ENCODE assay signal across 23 cellular contexts in genomic region chr5:6554812-6555211, GRCh38.
"Had no signal": no experiment of that assay in that cellular context is flagged by ENCODE, and none has a peak within 500 bp of the region (broad histone marks: within the 10 kb centered on the region; RNA-seq: fewer than 3 reads in every experiment).

No MANE protein-coding gene starts in this region.

- H3K36me3 ChIP-seq: left lung, neutrophil, right lobe of liver, tibial artery, upper lobe of left lung had no signal

- FAIRE-seq: endometrium, frontal cortex, kidney, small intestine, urothelium cell line had no signal

- H3K4me3 ChIP-seq: coronary artery, left lung, mucosa of descending colon, right lobe of liver, testis, tibial artery, upper lobe of left lung had no signal

- H3K9me3 ChIP-seq: left lung, mucosa of descending colon, neutrophil, right lobe of liver, testis, tibial artery, upper lobe of left lung had no signal

- H3K4me1 ChIP-seq: left lung, parathyroid adenoma, right lobe of liver, testis, upper lobe of left lung had no signal

- H3K27ac ChIP-seq: coronary artery, left lung, neutrophil, parathyroid adenoma, right lobe of liver, testis, tibial artery, upper lobe of left lung had no signal

- H3K27me3 ChIP-seq: neutrophil, right lobe of liver, testis, tibial artery, upper lobe of left lung had no signal

- DNase-seq: effector memory CD8-positive, alpha-beta T cell; kidney; left lung; mesenchymal stem cell; mucosa of descending colon; naive B cell; right lobe of liver; small intestine; stimulated activated CD4-positive, alpha-beta T cell treated with anti-CD3 and anti-CD28 coated beads, Interleukin-2, amount 100 ng/mL, for 24 hours; stimulated activated CD4-positive, alpha-beta T cell treated with anti-CD3 and anti-CD28 coated beads, Interleukin-4, amount 100 ng/mL, for 4 hours; stimulated activated naive CD8-positive, alpha-beta T cell treated with anti-CD3 and anti-CD28 coated beads, Interleukin-15, Interleukin-2, amounts not matched to agents 100 U/mL and 50 U/mL, for 24 hours; substantia nigra; testis; tibial artery; upper lobe of left lung had no signal

- ATAC-seq: effector memory CD8-positive, alpha-beta T cell; left lung; mucosa of descending colon; natural killer cell treated with Interleukin-12 subunit alpha and Interleukin-12 subunit beta and Interleukin-15 and Interleukin-18, amount 100 ng/mL, for 72 hours; right lobe of liver; stimulated activated memory B cell treated with anti-CD40 and anti-IgM and Interleukin-4, amounts not matched to agents 10 μg/mL and 1 μg/mL and 100 μg/mL, for 72 hours; stimulated activated naive CD8-positive, alpha-beta T cell treated with anti-CD3 and anti-CD28 coated beads, Interleukin-15, Interleukin-2, amounts not matched to agents 100 U/mL and 50 U/mL, for 24 hours had no signal
